Comparison of ENCODE assay signal across 26 cellular contexts in the genomic region with DNA sequence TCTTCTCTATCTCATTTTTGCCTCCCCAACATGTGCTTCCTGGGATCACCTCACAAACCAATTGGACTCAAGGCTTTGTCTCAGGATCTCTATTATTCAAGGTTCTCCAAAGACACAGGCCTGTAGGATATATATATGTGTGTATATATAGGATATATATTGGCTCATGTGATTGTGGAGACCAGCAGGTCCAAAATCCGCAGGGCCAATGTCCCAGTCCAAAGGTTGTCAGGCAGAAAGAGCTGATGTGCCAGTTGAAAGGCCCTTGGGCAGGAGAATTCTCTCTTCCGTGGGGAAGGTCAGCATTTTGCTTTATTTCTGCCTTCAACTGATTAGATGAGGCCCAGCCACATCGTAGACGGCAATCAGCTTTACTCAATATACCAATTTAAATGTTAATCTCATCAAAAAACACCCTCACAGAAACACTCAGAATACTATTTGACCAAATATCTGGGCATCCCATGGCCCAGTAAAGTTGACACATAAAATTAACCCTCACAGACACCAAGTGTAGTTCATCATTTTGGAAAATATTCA. TPM values are rescaled to one million over a fixed set of nuclear protein-coding genes. Genes with fewer than 3 reads are reported as not detected.
DNase-seq lines count a peak whose midpoint lies in the region; ATAC-seq and TF ChIP-seq lines count a peak whose summit lies in the region.
"Had no signal": no experiment of that assay in that cellular context is flagged by ENCODE, and none has a peak within 500 bp of the region (broad histone marks: within the 10 kb centered on the region; RNA-seq: fewer than 3 reads in every experiment).

No MANE protein-coding gene starts in this region.

- no peak for ATAC-seq in natural killer cell
- no peak for ATAC-seq in natural killer cell treated with Interleukin-12 subunit alpha and Interleukin-12 subunit beta and Interleukin-15 and Interleukin-18, amount 100 ng/mL, for 72 hours
- ATAC-seq: CD8-positive, alpha-beta T cell; GM12878 had no signal

- peaks cover 7 to 8% of the 10 kb centered on the region in 2 donors for H3K4me1 Mint-ChIP-seq in natural killer cell
- H3K4me1 Mint-ChIP-seq in natural killer cell treated with Interleukin-12 subunit alpha and Interleukin-12 subunit beta and Interleukin-15 and Interleukin-18, amount 100 ng/mL, for 72 hours (ENCODE audit: low read depth in 2 of 2), result peaks cover 6 to 10% of the 10 kb centered on the region in 2 donors
- peaks cover 21% of the 10 kb centered on the region for H3K4me1 Mint-ChIP-seq in glutamatergic neuron (ENCODE audit: low read depth, unreplicated experiment)
- H3K4me1 Mint-ChIP-seq in nephron, result no peaks in the 10 kb centered on the region
- peaks cover 9% of the 10 kb centered on the region for H3K4me1 Mint-ChIP-seq in type B pancreatic cell (ENCODE audit: unreplicated experiment)

- H3K9me3 Mint-ChIP-seq in natural killer cell (no peaks in the 10 kb centered on the region), glutamatergic neuron (ENCODE audit: unreplicated experiment) (peaks cover 15% of the 10 kb centered on the region), nephron (no peaks in the 10 kb centered on the region), type B pancreatic cell (no peaks in the 10 kb centered on the region)
- peaks cover 4% of the 10 kb centered on the region for H3K9me3 Mint-ChIP-seq in natural killer cell treated with Interleukin-12 subunit alpha and Interleukin-12 subunit beta and Interleukin-15 and Interleukin-18, amount 100 ng/mL, for 72 hours
- H3K9me3 Mint-ChIP-seq: CD8-positive, alpha-beta T cell had no signal

- WGBS in ovary, 3 donors, result 83 to 86% (median 83%) methylated on average over 4 of the region's 4 CpGs
- 93% methylated on average over 4 of the region's 4 CpGs for WGBS in esophagus muscularis mucosa

- H3K27ac Mint-ChIP-seq in natural killer cell (no peak overlapping the region), glutamatergic neuron (ENCODE audit: unreplicated experiment) (peak overlapping the region; percentile 33), nephron (no peak overlapping the region), type B pancreatic cell (no peak overlapping the region)
- no peak overlapping the region for H3K27ac Mint-ChIP-seq in natural killer cell treated with Interleukin-12 subunit alpha and Interleukin-12 subunit beta and Interleukin-15 and Interleukin-18, amount 100 ng/mL, for 72 hours
- H3K27ac Mint-ChIP-seq: CD8-positive, alpha-beta T cell had no signal

- H3K36me3 Mint-ChIP-seq in natural killer cell (no peaks in the 10 kb centered on the region), glutamatergic neuron (ENCODE audit: unreplicated experiment) (no peaks in the 10 kb centered on the region), nephron (ENCODE audit: low read depth) (peaks cover 7% of the 10 kb centered on the region), type B pancreatic cell (no peaks in the 10 kb centered on the region)
- peaks cover 6% of the 10 kb centered on the region for H3K36me3 Mint-ChIP-seq in natural killer cell treated with Interleukin-12 subunit alpha and Interleukin-12 subunit beta and Interleukin-15 and Interleukin-18, amount 100 ng/mL, for 72 hours

- H3K4me1 ChIP-seq in ovary (ENCODE audit: insufficient read depth) (peaks cover 5% of the 10 kb centered on the region), esophagus muscularis mucosa (peaks cover 3 to 16% (median 13%) of the 10 kb centered on the region in 4 donors)
- H3K4me1 ChIP-seq: BLaER1 treated with 17β-estradiol and CSF1 and Interleukin-3, amounts not matched to agents 10 nM and 100 nM; Caco-2; HAP-1 had no signal

- H3K27ac ChIP-seq in ovary (no peak overlapping the region), esophagus muscularis mucosa (replicated peaks in 1 of 4) (no peak overlapping the region)
- H3K27ac ChIP-seq: BLaER1 treated with 17β-estradiol and CSF1 and Interleukin-3, amounts not matched to agents 10 nM and 100 nM; HL-60; SJSA1 had no signal

- no peaks in the 10 kb centered on the region for H3K9me3 ChIP-seq in ovary
- H3K9me3 ChIP-seq in esophagus muscularis mucosa, result no peaks in the 10 kb centered on the region
- H3K9me3 ChIP-seq: Caco-2, HAP-1, SJSA1 had no signal

- no peak overlapping the region for H3K4me3 ChIP-seq in ovary
- no peak overlapping the region for H3K4me3 ChIP-seq in esophagus muscularis mucosa
- H3K4me3 ChIP-seq: BLaER1 treated with 17β-estradiol and CSF1 and Interleukin-3, amounts not matched to agents 10 nM and 100 nM; GM12878; HAP-1; SJSA1 had no signal

- H3K27me3 ChIP-seq in ovary (no peaks in the 10 kb centered on the region), esophagus muscularis mucosa (peaks cover 0 to 44% (median 24%) of the 10 kb centered on the region in 4 donors)
- H3K27me3 ChIP-seq: BLaER1 treated with 17β-estradiol and CSF1 and Interleukin-3, amounts not matched to agents 10 nM and 100 nM had no signal

- TF ChIP-seq POLR2A in ovary (IDR thresholded peaks at IDR 0.05), result no peak
- no peak for TF ChIP-seq POLR2A in esophagus muscularis mucosa (IDR thresholded peaks at IDR 0.05; ENCODE audit: low read depth)

- H3K27me3 Mint-ChIP-seq in natural killer cell (ENCODE audit: low read depth in 2 of 2) (peaks cover 24 to 45% of the 10 kb centered on the region in 2 donors), glutamatergic neuron (ENCODE audit: unreplicated experiment) (peaks cover 8% of the 10 kb centered on the region), nephron (ENCODE audit: low read depth) (peaks cover 37% of the 10 kb centered on the region), type B pancreatic cell (peaks cover 35% of the 10 kb centered on the region)
- H3K27me3 Mint-ChIP-seq in natural killer cell treated with Interleukin-12 subunit alpha and Interleukin-12 subunit beta and Interleukin-15 and Interleukin-18, amount 100 ng/mL, for 72 hours, result peaks cover 19 to 26% of the 10 kb centered on the region in 2 donors

- peak overlapping the region; percentile 32 for H3K4me3 Mint-ChIP-seq in natural killer cell
- no peak overlapping the region for H3K4me3 Mint-ChIP-seq in natural killer cell treated with Interleukin-12 subunit alpha and Interleukin-12 subunit beta and Interleukin-15 and Interleukin-18, amount 100 ng/mL, for 72 hours
- no peak overlapping the region for H3K4me3 Mint-ChIP-seq in glutamatergic neuron (ENCODE audit: unreplicated experiment)
- peak overlapping the region; percentile 37 to 82 (median 82) for H3K4me3 Mint-ChIP-seq in nephron
- peak overlapping the region; percentile 86 for H3K4me3 Mint-ChIP-seq in type B pancreatic cell

- H3K36me3 ChIP-seq in ovary, result no peaks in the 10 kb centered on the region
- H3K36me3 ChIP-seq in esophagus muscularis mucosa, result peaks cover 0 to 5% (median 0%) of the 10 kb centered on the region in 4 donors
- H3K36me3 ChIP-seq: SJSA1 had no signal

- TF ChIP-seq CTCF in natural killer cell (IDR thresholded peaks at IDR 0.05) (no peak), glutamatergic neuron (IDR thresholded peaks at IDR 0.05; ENCODE audit: partially characterized antibody, unreplicated experiment) (no peak), nephron (IDR thresholded peaks at IDR 0.05; ENCODE audit: unreplicated experiment in 3 of 3) (no peak), type B pancreatic cell (conservative IDR thresholded peaks at IDR 0.05) (no peak), ovary (IDR thresholded peaks at IDR 0.05) (no peak), esophagus muscularis mucosa (IDR thresholded peaks at IDR 0.05) (no peak)

- intact Hi-C loops in natural killer cell (cut with micrococcal nuclease), result no loop called here
- intact Hi-C loops in ovary (cut with DNase I), result loop anchor here in 1 of 4 donors (2.0 kb wide), 1 partner anchor 37 kb away; no protein-coding TSS in a partner anchor
- intact Hi-C loops in esophagus muscularis mucosa (cut with DNase I), result no loop called here

- no peak for TF ChIP-seq EP300 in ovary (IDR thresholded peaks at IDR 0.05)
- TF ChIP-seq EP300 in esophagus muscularis mucosa (IDR thresholded peaks at IDR 0.05), result no peak

- no peak for DNase-seq in natural killer cell
- DNase-seq in natural killer cell treated with Interleukin-12 subunit alpha and Interleukin-12 subunit beta and Interleukin-15 and Interleukin-18, amount 100 ng/mL, for 72 hours (ENCODE audit: low spot score), result no peak
- DNase-seq in glutamatergic neuron, result no peak
- DNase-seq in type B pancreatic cell (ENCODE audit: extremely low spot score, unreplicated experiment), result no peak
- DNase-seq in amygdala (lab: John Stamatoyannopoulos, UW), result no peak
- DNase-seq in ovary, result no peak
- no peak for DNase-seq in esophagus muscularis mucosa (ENCODE audit: extremely low spot score)
- DNase-seq: GDM1, GOT3, NCI-H1092, NCI-H1417 treated with DMSO at 0.1 percent for 48 hours, NCI-H1694 treated with DMSO at 0.1 percent for 48 hours, NCI-H2081, NCI-H2227 treated with DMSO at 0.1 percent for 48 hours, NCI-H510A, NCI-H69, Right ventricle myocardium superior had no signal

RNA-seq across cellular contexts. Expression of a gene that starts 1.3 kb away (rescaled TPM):
- total RNA-seq in natural killer cell, result not detected
- total RNA-seq in natural killer cell treated with Interleukin-12 subunit alpha and Interleukin-12 subunit beta and Interleukin-15 and Interleukin-18, amount 100 ng/mL, for 72 hours, result under 1 TPM; 0.24 to 0.28 TPM
- 66.2 TPM for total RNA-seq in glutamatergic neuron (ENCODE audit: unreplicated experiment)
- 2.1 and 3.3 TPM in 2 replicates for total RNA-seq in type B pancreatic cell (ENCODE audit: low replicate concordance)
- 1 to 10 TPM in 4 of 7 donors, under 1 TPM in 3; 0.23 to 4.9 (median 1.0) TPM for total RNA-seq in ovary
- polyA plus RNA-seq in ovary, result 1 to 10 TPM in 1 of 2 donors, under 1 TPM in 1; 0.15 to 1.0 TPM
- total RNA-seq in esophagus muscularis mucosa, result under 1 TPM in 2 of 4 donors, not detected in 2; 0.29 to 0.33 TPM
- total RNA-seq: Caco-2; CD8-positive, alpha-beta T cell; Right ventricle myocardium superior had no signal
- polyA plus RNA-seq: IgD-negative memory B cell had no signal

RNA-seq across cellular contexts. Expression of a gene that starts 41.6 kb away (rescaled TPM):
- 10 to 100 TPM; 51.0 to 53.2 (median 52.5) TPM for total RNA-seq in natural killer cell
- total RNA-seq in natural killer cell treated with Interleukin-12 subunit alpha and Interleukin-12 subunit beta and Interleukin-15 and Interleukin-18, amount 100 ng/mL, for 72 hours, result 10 to 100 TPM; 84.9 to 88.6 TPM
- total RNA-seq in glutamatergic neuron (ENCODE audit: unreplicated experiment), result 65.2 TPM
- total RNA-seq in type B pancreatic cell (ENCODE audit: low replicate concordance), result 102 and 110 TPM in 2 replicates
- 100 to 1,000 TPM in 1 of 7 donors, 10 to 100 TPM in 6; 62.0 to 104 (median 75.3) TPM for total RNA-seq in ovary
- 10 to 100 TPM; 19.1 to 41.5 TPM for polyA plus RNA-seq in ovary
- total RNA-seq in esophagus muscularis mucosa, result 10 to 100 TPM; 53.8 to 72.3 (median 60.7) TPM

RNA-seq across cellular contexts. Expression of a gene that starts 51.3 kb away (rescaled TPM):
- 10 to 100 TPM; 39.7 to 50.0 (median 46.9) TPM for total RNA-seq in natural killer cell
- total RNA-seq in natural killer cell treated with Interleukin-12 subunit alpha and Interleukin-12 subunit beta and Interleukin-15 and Interleukin-18, amount 100 ng/mL, for 72 hours, result 10 to 100 TPM; 71.1 to 75.2 TPM
- 153 TPM for total RNA-seq in glutamatergic neuron (ENCODE audit: unreplicated experiment)
- 82.6 and 91.8 TPM in 2 replicates for total RNA-seq in type B pancreatic cell (ENCODE audit: low replicate concordance)
- total RNA-seq in ovary, result 10 to 100 TPM; 20.9 to 59.1 (median 38.3) TPM
- 10 to 100 TPM in 1 of 2 donors, 1 to 10 TPM in 1; 8.3 to 15.3 TPM for polyA plus RNA-seq in ovary
- total RNA-seq in esophagus muscularis mucosa, result 10 to 100 TPM; 26.0 to 34.5 (median 29.4) TPM

Comparison
In these comparisons a context has a peak if more than half of its experiments do, and no peak if none do; other contexts are left out.
1. H3K4me3 Mint-ChIP-seq: peak in natural killer cell (single experiment), nephron (3 of 3) and type B pancreatic cell (single experiment); none in natural killer cell treated with Interleukin-12 subunit alpha and Interleukin-12 subunit beta and Interleukin-15 and Interleukin-18, amount 100 ng/mL, for 72 hours (single experiment) and glutamatergic neuron (single experiment).
2. RNA of a gene that starts 1.3 kb away (total RNA-seq): 66.2 TPM in glutamatergic neuron (single experiment); 2.1 to 3.3 TPM in type B pancreatic cell, 0.23 to 4.9 TPM in ovary, 0.29 to 0.33 TPM in esophagus muscularis mucosa, 0.24 to 0.28 TPM in natural killer cell treated with Interleukin-12 subunit alpha and Interleukin-12 subunit beta and Interleukin-15 and Interleukin-18, amount 100 ng/mL, for 72 hours and not detected in natural killer cell; every median in the first group is over 10 times any median in the second.